Comparison of ENCODE assay signal across 8 cellular contexts in genomic region chr6:4155848-4156466, GRCh38. TPM values are rescaled to one million over a fixed set of nuclear protein-coding genes. Genes with fewer than 3 reads are reported as not detected.
DNase-seq lines count a peak whose midpoint lies in the region; ATAC-seq, FAIRE-seq and TF ChIP-seq lines count a peak whose summit lies in the region.

No MANE protein-coding gene starts in this region.

- ATAC-seq in HG03066 (IDR thresholded peaks at IDR 0.05; ENCODE audit: low read depth, unreplicated experiment) (peak; percentile 76), HG03571 (IDR thresholded peaks at IDR 0.05; ENCODE audit: unreplicated experiment) (no peak)

- peak; percentile 48 for DNase-seq in GM12891 (ENCODE audit: insufficient read length, low spot score)
- DNase-seq in NCI-H2227 (lab: John Stamatoyannopoulos, UW; ENCODE audit: unreplicated experiment) = peak; percentile 87
- peak; percentile 64 to 71 for DNase-seq in breast epithelium (ENCODE audit: low spot score in 2 of 2)
- peak; percentile 92 for DNase-seq in islet precursor cell
- DNase-seq in stimulated activated CD4-positive, alpha-beta T cell treated with anti-CD3 and anti-CD28 coated beads, Interleukin-15, amount 100 ng/mL, for 48 hours (ENCODE audit: low read depth in 2 of 2) = peak; percentile 63 to 73

- H3K9me3 ChIP-seq in breast epithelium = no peaks in the 10 kb centered on the region

- FAIRE-seq in GM12891 (lab: Jason Lieb, UNC) = peak; percentile 90

- H3K4me1 ChIP-seq in breast epithelium = no peaks in the 10 kb centered on the region

- no peak overlapping the region for H3K4me3 ChIP-seq in breast epithelium

- intact Hi-C loops in breast epithelium (cut with DNase I; ENCODE audit: low total_unique reads) = no loop called here

- TF ChIP-seq POLR2A in GM12891 (IDR thresholded peaks at IDR 0.05; ENCODE audit: low read depth, low read length) (no peak), breast epithelium (IDR thresholded peaks at IDR 0.05) (no peak)

- no peaks in the 10 kb centered on the region for H3K36me3 ChIP-seq in breast epithelium

- H3K27ac ChIP-seq in VCaP = no peak overlapping the region
- H3K27ac ChIP-seq in breast epithelium = no peak overlapping the region

- TF ChIP-seq CTCF in VCaP (conservative IDR thresholded peaks at IDR 0.05) = peak; percentile 80
- peak; percentile 77 to 85 (median 83) for TF ChIP-seq CTCF in breast epithelium (IDR thresholded peaks at IDR 0.05)

- H3K27me3 ChIP-seq in breast epithelium = no peaks in the 10 kb centered on the region

TF ChIP-seq in GM12891, 5 proteins besides CTCF, POLR2A, EP300 and RAD21:
- TF ChIP-seq SPI1 (IDR thresholded peaks at IDR 0.05; ENCODE audit: low read depth, low read length) (no peak), POLR2AphosphoS5 (IDR thresholded peaks at IDR 0.05; ENCODE audit: low read depth, low read length) (no peak), POU2F2 (IDR thresholded peaks at IDR 0.05; ENCODE audit: low read depth, low read length) (no peak), PAX5 (IDR thresholded peaks at IDR 0.05; ENCODE audit: insufficient read depth, low read length, severe bottlenecking) (no peak), TAF1 (IDR thresholded peaks at IDR 0.05; ENCODE audit: low read depth, low read length) (no peak)

RNA-seq across cellular contexts. Expression of gene ECI2, which starts 20.6 kb away (rescaled TPM):
- polyA plus RNA-seq in GM12891 (2012; ENCODE audit: low read depth, missing spikeins) = 45.1 TPM
- total RNA-seq in breast epithelium = 10 to 100 TPM; 60.6 to 66.9 (median 62.3) TPM
